Comparison of ENCODE assay signal across 34 cellular contexts in the genomic region with DNA sequence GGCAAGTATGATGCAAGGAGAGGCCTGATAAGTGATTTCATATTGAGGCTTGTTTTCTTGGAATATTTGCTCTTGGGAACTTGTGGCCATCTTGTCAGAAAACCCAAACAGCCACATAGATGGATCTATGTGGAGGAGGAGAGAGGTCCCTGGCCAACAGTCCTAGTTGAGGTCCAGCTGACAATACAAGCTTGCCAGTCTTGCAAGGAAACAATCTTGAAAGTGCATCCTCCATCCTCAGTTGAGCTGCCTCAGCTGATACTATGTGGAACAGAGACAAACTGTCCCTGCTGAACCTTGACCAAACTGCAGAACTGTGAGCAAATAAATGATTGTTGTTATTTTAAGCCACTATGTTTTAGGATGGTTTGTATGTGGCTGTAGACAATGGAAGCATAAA.
"Had no signal": no experiment of that assay in that cellular context is flagged by ENCODE, and none has a peak within 500 bp of the region (broad histone marks: within the 10 kb centered on the region; RNA-seq: fewer than 3 reads in every experiment).

No MANE protein-coding gene starts in this region.

- H3K4me3 Mint-ChIP-seq: activated naive CD4-positive, alpha-beta T cell treated with anti-CD3 and anti-CD28 coated beads for 36 hours; activated naive CD8-positive, alpha-beta T cell treated with anti-CD3 and anti-CD28 coated beads for 36 hours; activated T-helper 1 cell treated with anti-CD3 and anti-CD28 coated beads, Interleukin-12 subunit alpha, Interleukin-12 subunit beta, Interleukin-2, Interleukin-4 antibody, amounts not matched to agents 30 ng/mL and 10 ng/mL and 1 ng/mL, durations not matched to agents 14 hours and 24 hours and 36 hours; brain; effector memory CD8-positive, alpha-beta T cell; naive thymus-derived CD8-positive, alpha-beta T cell; neural crest cell; stimulated activated naive CD8-positive, alpha-beta T cell treated with anti-CD3 and anti-CD28 coated beads, Interleukin-15, Interleukin-2, amounts not matched to agents 100 ng/mL and 50 ng/mL, for 24 hours; T-helper 17 cell; type B pancreatic cell had no signal

- H3K27ac Mint-ChIP-seq: activated naive CD4-positive, alpha-beta T cell treated with anti-CD3 and anti-CD28 coated beads for 36 hours; activated naive CD8-positive, alpha-beta T cell treated with anti-CD3 and anti-CD28 coated beads for 36 hours; activated T-helper 1 cell treated with anti-CD3 and anti-CD28 coated beads, Interleukin-12 subunit alpha, Interleukin-12 subunit beta, Interleukin-2, Interleukin-4 antibody, amounts not matched to agents 30 ng/mL and 10 ng/mL and 1 ng/mL, durations not matched to agents 14 hours and 24 hours and 36 hours; brain; effector memory CD8-positive, alpha-beta T cell; naive thymus-derived CD8-positive, alpha-beta T cell; stimulated activated naive CD8-positive, alpha-beta T cell treated with anti-CD3 and anti-CD28 coated beads, Interleukin-15, Interleukin-2, amounts not matched to agents 100 ng/mL and 50 ng/mL, for 24 hours; T-helper 17 cell; type B pancreatic cell had no signal

- H2AFZ ChIP-seq: hepatocyte had no signal

- H3K36me3 Mint-ChIP-seq: activated naive CD8-positive, alpha-beta T cell treated with anti-CD3 and anti-CD28 coated beads for 36 hours; brain; type B pancreatic cell had no signal

- H3K9me3 ChIP-seq: adrenal gland, pancreas, prostate gland, thoracic aorta had no signal

- H3K4me3 ChIP-seq: adrenal gland, hepatocyte, pancreas, prostate gland, thoracic aorta had no signal

- H3K27me3 ChIP-seq: adrenal gland, hepatocyte, pancreas had no signal

- H3K9me3 Mint-ChIP-seq: activated naive CD4-positive, alpha-beta T cell treated with anti-CD3 and anti-CD28 coated beads for 36 hours; activated naive CD8-positive, alpha-beta T cell treated with anti-CD3 and anti-CD28 coated beads for 36 hours; activated T-helper 1 cell treated with anti-CD3 and anti-CD28 coated beads, Interleukin-12 subunit alpha, Interleukin-12 subunit beta, Interleukin-2, Interleukin-4 antibody, amounts not matched to agents 30 ng/mL and 10 ng/mL and 1 ng/mL, durations not matched to agents 14 hours and 24 hours and 36 hours; effector memory CD8-positive, alpha-beta T cell; stimulated activated naive CD8-positive, alpha-beta T cell treated with anti-CD3 and anti-CD28 coated beads, Interleukin-15, Interleukin-2, amounts not matched to agents 100 ng/mL and 50 ng/mL, for 24 hours had no signal

- H3K79me2 ChIP-seq: hepatocyte had no signal

- H3K4me1 Mint-ChIP-seq: activated naive CD8-positive, alpha-beta T cell treated with anti-CD3 and anti-CD28 coated beads for 36 hours; naive thymus-derived CD8-positive, alpha-beta T cell; T-helper 17 cell had no signal

- DNase-seq: activated CD4-positive, alpha-beta T cell treated with anti-CD3 and anti-CD28 coated beads for 48 hours; activated CD4-positive, alpha-beta T cell treated with anti-CD3 and anti-CD28 coated beads, Interleukin-2, amount 50 U/mL, for 48 hours; activated CD8-positive, alpha-beta memory T cell treated with anti-CD3 and anti-CD28 coated beads for 24 hours; activated effector memory CD4-positive, alpha-beta T cell treated with anti-CD3 and anti-CD28 coated beads, Interleukin-2, amount 50 U/mL, for 16 hours; activated naive CD4-positive, alpha-beta T cell treated with anti-CD3 and anti-CD28 coated beads for 36 hours; activated naive CD8-positive, alpha-beta T cell treated with anti-CD3 and anti-CD28 coated beads for 36 hours; adrenal gland; aorta; caudate nucleus; cortex of kidney; effector memory CD8-positive, alpha-beta T cell; foreskin melanocyte; glutamatergic neuron; islet precursor cell; midbrain; naive thymus-derived CD8-positive, alpha-beta T cell; nucleus accumbens; pancreas; retina; stimulated activated CD4-positive, alpha-beta T cell treated with anti-CD3 and anti-CD28 coated beads, Interleukin-12 subunit alpha, Interleukin-12 subunit beta, amount 100 ng/mL, for 4 hours; stimulated activated CD4-positive, alpha-beta T cell treated with anti-CD3 and anti-CD28 coated beads, Interleukin-4, amount 100 ng/mL, for 1 hour; T-helper 17 cell; T1000; WERI-Rb-1 had no signal

- H3K4me1 ChIP-seq: adrenal gland, prostate gland had no signal

- H3K4me2 ChIP-seq: hepatocyte had no signal

- H3K36me3 ChIP-seq: adrenal gland, pancreas, prostate gland, thoracic aorta, WERI-Rb-1 had no signal

- ATAC-seq: activated CD4-positive, CD25-positive, alpha-beta regulatory T cell treated with anti-CD3 and anti-CD28 coated beads, Interleukin-2, amount 50 U/mL, for 24 hours; effector memory CD8-positive, alpha-beta T cell; esophagus mucosa; naive thymus-derived CD8-positive, alpha-beta T cell; pancreas; T-helper 17 cell had no signal

- H3K27ac ChIP-seq: adrenal gland, hepatocyte, pancreas, prostate gland, thoracic aorta, WERI-Rb-1 had no signal
